In genomic region chr3:156867174-156867573, GRCh38 we compare ENCODE assay signal across 29 cellular contexts. TPM values are rescaled to one million over a fixed set of nuclear protein-coding genes. Genes with fewer than 3 reads are reported as not detected.
"Had no signal": no experiment of that assay in that cellular context is flagged by ENCODE, and none has a peak within 500 bp of the region (broad histone marks: within the 10 kb centered on the region; RNA-seq: fewer than 3 reads in every experiment).

No MANE protein-coding gene starts in this region.

- ATAC-seq: foreskin keratinocyte, gastroesophageal sphincter, heart left ventricle, left lobe of liver, mucosa of descending colon, sciatic nerve had no signal

- H2AFZ ChIP-seq: hepatocyte had no signal

- H3K27me3 ChIP-seq: esophagus muscularis mucosa, foreskin keratinocyte, gastroesophageal sphincter, heart left ventricle, hepatocyte, right atrium auricular region, stomach, thyroid gland, vagina had no signal

- H3K27ac ChIP-seq: esophagus muscularis mucosa, foreskin keratinocyte, gastroesophageal sphincter, heart left ventricle, hepatocyte, prostate gland, right atrium auricular region, stomach, thyroid gland, vagina had no signal

- H3K36me3 ChIP-seq: esophagus muscularis mucosa, gastroesophageal sphincter, heart left ventricle, prostate gland, right atrium auricular region, stomach, thyroid gland, vagina had no signal

- H3K4me1 Mint-ChIP-seq: memory B cell, mesothelial cell of epicardium, naive B cell, nephron progenitor cell had no signal

- H3K4me2 ChIP-seq: hepatocyte, smooth muscle cell had no signal

- H3K4me3 ChIP-seq: esophagus muscularis mucosa, gastroesophageal sphincter, heart left ventricle, hepatocyte, lung, mucosa of descending colon, prostate gland, right atrium auricular region, smooth muscle cell, stomach, thyroid gland, vagina had no signal

- H3K4me3 Mint-ChIP-seq: memory B cell, mesothelial cell of epicardium, naive B cell, nephron progenitor cell had no signal

- H3K79me2 ChIP-seq: hepatocyte had no signal

- H3K27me3 Mint-ChIP-seq: memory B cell, naive B cell had no signal

- H3K27ac Mint-ChIP-seq: memory B cell, mesothelial cell of epicardium, naive B cell, nephron progenitor cell had no signal

- H3K4me1 ChIP-seq: esophagus muscularis mucosa, gastroesophageal sphincter, heart left ventricle, prostate gland, right atrium auricular region, stomach, thyroid gland, vagina had no signal

- DNase-seq: dermis blood vessel endothelial cell; effector memory CD4-positive, alpha-beta T cell; foreskin keratinocyte; heart left ventricle; kidney; mucosa of descending colon; naive B cell; nephron progenitor cell; nucleus accumbens; stimulated activated CD4-positive, alpha-beta T cell treated with anti-CD3 and anti-CD28 coated beads, Interleukin-12 subunit alpha, Interleukin-12 subunit beta, amount 100 ng/mL, for 4 hours; stimulated activated CD4-positive, alpha-beta T cell treated with anti-CD3 and anti-CD28 coated beads, Interleukin-1b, Interleukin-23, amount 100 ng/mL, for 48 hours; stimulated activated CD4-positive, alpha-beta T cell treated with anti-CD3 and anti-CD28 coated beads, Interleukin-4, amount 100 ng/mL, for 1 hour; stimulated activated CD8-positive, alpha-beta memory T cell treated with anti-CD3 and anti-CD28 coated beads, Interleukin-4, amount 100 ng/mL, for 48 hours; stimulated activated naive CD4-positive, alpha-beta T cell treated with Interleukin-2 at 50 U/mL for 16 hours; stomach; thyroid gland; trophoblast cell had no signal

- H3K9me3 ChIP-seq: prostate gland, right atrium auricular region, thyroid gland, vagina had no signal

RNA-seq across cellular contexts. Expression of gene LEKR1, which starts 41.0 kb away (rescaled TPM):
- total RNA-seq: vagina had no signal
